ENCODE assay signal across 8 cellular contexts in the genomic region with DNA sequence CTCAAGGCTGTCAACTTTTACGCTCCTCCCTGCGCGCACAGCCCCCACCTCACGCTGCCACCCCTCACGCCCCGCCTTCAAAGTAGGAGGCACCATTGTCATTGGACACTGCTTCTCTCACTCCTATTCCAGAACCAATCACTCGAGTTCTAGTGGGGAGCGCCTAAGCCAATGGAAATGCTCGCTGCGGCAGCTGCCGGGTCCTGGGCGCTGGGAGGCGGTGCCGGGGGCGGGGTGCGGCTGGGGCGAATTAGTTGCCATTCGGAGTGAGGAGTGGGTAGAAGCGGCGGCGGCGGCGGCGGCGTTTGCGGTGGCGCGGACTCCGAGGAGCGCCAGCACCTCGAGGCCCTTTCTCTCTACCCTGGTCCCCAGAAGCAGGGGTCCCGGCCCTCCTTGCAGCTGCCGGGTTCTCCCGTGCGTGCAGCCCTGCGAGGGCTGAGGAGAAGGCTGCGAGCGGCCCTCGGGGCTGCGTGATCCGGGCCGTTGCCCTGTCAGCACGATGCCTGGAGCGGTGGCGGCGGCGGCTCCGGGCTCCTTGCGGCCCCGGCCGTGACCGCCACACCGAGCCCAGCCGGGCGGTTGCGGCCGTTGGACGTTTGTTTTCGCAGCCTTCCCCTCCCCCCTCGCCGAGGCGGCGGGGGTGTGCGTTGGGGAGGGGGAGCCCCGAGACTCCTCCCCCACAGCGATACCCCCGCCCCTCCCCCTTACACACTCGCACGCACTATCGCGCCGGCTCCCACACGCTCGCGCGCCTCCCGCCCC. TPM values are rescaled to one million over a fixed set of nuclear protein-coding genes. Genes with fewer than 3 reads are reported as not detected.
A peak's percentile ranks its signal among the peaks of the same experiment; 100 is the strongest.
DNase-seq lines count a peak whose midpoint lies in the region; ATAC-seq, FAIRE-seq and TF ChIP-seq lines count a peak whose summit lies in the region.

A gene (plus strand): TSS at position 253 of the 762 bp plus-strand sequence. CDS start 555 bp downstream, outside the sequence.

- WGBS in body of pancreas, 2 donors = 0 to 1% methylated on average over 16 to 76 of the region's 77 CpGs
- WGBS in sigmoid colon, 2 donors = 0 to 1% methylated on average over 77 of the region's 77 CpGs

- no peak for TF ChIP-seq EP300 in sigmoid colon (IDR thresholded peaks at IDR 0.05)

- ATAC-seq in GM18520 (IDR thresholded peaks at IDR 0.05; ENCODE audit: unreplicated experiment) (peak; percentile 68), HG03064 (IDR thresholded peaks at IDR 0.05; ENCODE audit: low read depth, unreplicated experiment) (peak; percentile 77), body of pancreas (peak; percentile 96)

- H3K36me3 ChIP-seq in body of pancreas (replicated peaks in 1 of 2; ENCODE audit: insufficient read depth in 1 of 2, low read depth in 2 of 2) (no peaks in the 10 kb centered on the region), sigmoid colon (no peaks in the 10 kb centered on the region)

- intact Hi-C loops in body of pancreas (cut with DNase I) = no loop called here
- intact Hi-C loops in sigmoid colon (cut with DNase I) = loop anchor here (2.0 to 10.0 kb wide), 5 partner anchors 248 to 784 kb away; a partner anchor contains a TSS

- FAIRE-seq in TTC549 (lab: Jason Lieb, UNC) = peak; percentile 84

- peak within 1 kb of the TSS; percentile 72 for H3K27ac ChIP-seq in 22Rv1
- H3K27ac ChIP-seq in body of pancreas = peak within 1 kb of the TSS; percentile 79 to 95 (median 86)
- H3K27ac ChIP-seq in sigmoid colon = peak within 1 kb of the TSS; percentile 89 to 99 (median 97)

- no peaks in the 10 kb centered on the region for H3K27me3 ChIP-seq in body of pancreas
- no peaks in the 10 kb centered on the region for H3K27me3 ChIP-seq in sigmoid colon

- H3K9me3 ChIP-seq in body of pancreas (no peaks in the 10 kb centered on the region), sigmoid colon (no peaks in the 10 kb centered on the region)

- TF ChIP-seq CTCF in 22Rv1 (IDR thresholded peaks at IDR 0.05) (no peak), body of pancreas (IDR thresholded peaks at IDR 0.05) (no peak), sigmoid colon (IDR thresholded peaks at IDR 0.05) (no peak)

- H3K4me1 ChIP-seq in body of pancreas (no peaks in the 10 kb centered on the region), sigmoid colon (peaks cover 0 to 18% (median 7%) of the 10 kb centered on the region in 4 donors)

- peak within 1 kb of the TSS; percentile 28 to 85 for H3K4me3 ChIP-seq in body of pancreas
- peak within 1 kb of the TSS; percentile 87 to 95 (median 92) for H3K4me3 ChIP-seq in sigmoid colon

- TF ChIP-seq POLR2A in body of pancreas (IDR thresholded peaks at IDR 0.05) (peak; percentile 84 to 91 (median 89)), sigmoid colon (IDR thresholded peaks at IDR 0.05) (peak; percentile 58 to 79)

- DNase-seq in NCI-H2107 treated with DMSO at 0.1 percent for 48 hours (lab: John Stamatoyannopoulos, UW; ENCODE audit: unreplicated experiment) = peak; percentile 99
- DNase-seq in body of pancreas = peak; percentile 94 to 97 (median 96)
- peak; percentile 90 for DNase-seq in iPS DF 4.7 (ENCODE audit: extremely low read depth, low spot score)
- peak; percentile 98 for DNase-seq in sigmoid colon

RNA-seq across cellular contexts. Expression of the gene that starts here (rescaled TPM):
- total RNA-seq in body of pancreas = 1 to 10 TPM; 5.9 to 8.3 TPM
- total RNA-seq in sigmoid colon = 10 to 100 TPM in 2 of 4 donors, 1 to 10 TPM in 2; 3.8 to 17.7 (median 10.6) TPM
- 1 to 10 TPM; 1.4 to 6.1 (median 2.4) TPM for polyA plus RNA-seq in sigmoid colon

Comparison
In these comparisons a context has a peak if more than half of its experiments do, and no peak if none do; other contexts are left out.
1. Peak in every context shown above with its lines: DNase-seq, ATAC-seq, H3K4me3 ChIP-seq and H3K27ac ChIP-seq.